1 cellular context compared by ENCODE assay signal in genomic region chr20:62331347-62331746, GRCh38.
TF ChIP-seq lines count a peak whose summit lies in the region.

No MANE protein-coding gene starts in this region.

TF ChIP-seq in HCT116, 20 proteins besides CTCF, POLR2A, EP300 and RAD21 (continued from another document):
- TF ChIP-seq ATF3 (IDR thresholded peaks at IDR 0.05) (no peak), EGR1 (IDR thresholded peaks at IDR 0.05; ENCODE audit: low read depth) (no peak), ZFX (IDR thresholded peaks at IDR 0.05) (no peak), FOSL1 (IDR thresholded peaks at IDR 0.05; ENCODE audit: low read depth) (no peak), SRF (IDR thresholded peaks at IDR 0.05; ENCODE audit: low read depth) (no peak), REST (IDR thresholded peaks at IDR 0.05; ENCODE audit: low read depth) (no peak), ZBTB33 (IDR thresholded peaks at IDR 0.05; ENCODE audit: extremely low read depth, insufficient replicate concordance, low read length) (no peak), EZH2 (IDR thresholded peaks at IDR 0.05) (no peak)
TF ChIP-seq in HCT116: peak in this region for 0.
